Comparison of ENCODE assay signal across 15 cellular contexts in the genomic region with DNA sequence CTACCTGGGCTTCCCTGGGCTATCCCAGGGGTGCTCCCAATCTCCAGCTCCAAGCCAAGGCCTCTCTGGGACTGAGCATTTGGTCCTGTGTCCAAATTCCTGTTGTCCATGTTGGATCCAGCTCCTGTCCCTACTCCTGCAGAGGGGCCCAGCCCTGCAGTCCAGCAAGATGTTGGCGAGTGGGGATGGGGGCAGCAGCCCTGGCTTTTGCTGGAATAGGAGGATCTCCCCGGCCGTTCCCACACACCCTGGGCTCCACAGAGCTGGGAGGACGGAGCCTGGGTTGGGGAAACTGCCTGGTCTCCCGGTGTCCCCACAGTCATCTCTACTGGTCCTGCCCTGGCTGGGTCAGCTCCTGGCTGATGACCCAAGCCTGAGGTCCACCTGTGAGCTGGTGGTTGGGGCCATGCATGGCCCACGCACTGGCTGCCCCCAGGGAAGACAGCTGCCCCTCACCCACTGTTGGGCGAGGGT.
"Had no signal": no experiment of that assay in that cellular context is flagged by ENCODE, and none has a peak within 500 bp of the region (broad histone marks: within the 10 kb centered on the region; RNA-seq: fewer than 3 reads in every experiment).

No MANE protein-coding gene starts in this region.

- H3K9me3 ChIP-seq: testis, uterus had no signal

- H3K27me3 Mint-ChIP-seq: activated T-cell treated with anti-CD3 and anti-CD28 coated beads, Interleukin-2, amount 50 U/mL, for 24 hours; stimulated activated naive CD8-positive, alpha-beta T cell treated with anti-CD3 and anti-CD28 coated beads, Interleukin-15, Interleukin-2, amounts not matched to agents 100 ng/mL and 50 ng/mL, for 24 hours had no signal

- H3K9me3 Mint-ChIP-seq: activated T-cell treated with anti-CD3 and anti-CD28 coated beads, Interleukin-2, amount 50 U/mL, for 24 hours; immature natural killer cell; nephron; stimulated activated naive CD8-positive, alpha-beta T cell treated with anti-CD3 and anti-CD28 coated beads, Interleukin-15, Interleukin-2, amounts not matched to agents 100 ng/mL and 50 ng/mL, for 24 hours had no signal

- H3K4me3 ChIP-seq: esophagus muscularis mucosa, testis, uterus had no signal

- H3K27ac ChIP-seq: esophagus muscularis mucosa, testis, uterus had no signal

- H3K36me3 ChIP-seq: esophagus muscularis mucosa, uterus had no signal

- H3K4me1 Mint-ChIP-seq: immature natural killer cell had no signal

- H3K27me3 ChIP-seq: testis, uterus had no signal

- H3K4me1 ChIP-seq: esophagus muscularis mucosa, testis, uterus had no signal

- DNase-seq: activated CD4-positive, alpha-beta T cell treated with anti-CD3 and anti-CD28 coated beads, Interleukin-2, amount 50 U/mL, for 1 hour; activated CD4-positive, CD25-positive, alpha-beta regulatory T cell; activated gamma-delta T cell treated with Interleukin-2 at 50 U/mL for 16 hours; activated T-cell treated with anti-CD3 and anti-CD28 coated beads, Interleukin-2, amount 50 U/mL, for 24 hours; cerebellar nuclear complex; glutamatergic neuron; immature natural killer cell; stimulated activated CD4-positive, alpha-beta T cell treated with anti-CD3 and anti-CD28 coated beads, Interleukin-15, amount 100 ng/mL, for 24 hours; stimulated activated CD4-positive, alpha-beta T cell treated with anti-CD3 and anti-CD28 coated beads, Interleukin-4, amount 100 ng/mL, for 24 hours; testis; uterus had no signal

- H3K27ac Mint-ChIP-seq: activated T-cell treated with anti-CD3 and anti-CD28 coated beads, Interleukin-2, amount 50 U/mL, for 24 hours; brain; immature natural killer cell; nephron; stimulated activated naive CD8-positive, alpha-beta T cell treated with anti-CD3 and anti-CD28 coated beads, Interleukin-15, Interleukin-2, amounts not matched to agents 100 ng/mL and 50 ng/mL, for 24 hours had no signal

- H3K4me3 Mint-ChIP-seq: activated T-cell treated with anti-CD3 and anti-CD28 coated beads, Interleukin-2, amount 50 U/mL, for 24 hours; brain; immature natural killer cell; nephron; stimulated activated naive CD8-positive, alpha-beta T cell treated with anti-CD3 and anti-CD28 coated beads, Interleukin-15, Interleukin-2, amounts not matched to agents 100 ng/mL and 50 ng/mL, for 24 hours had no signal

- H3K36me3 Mint-ChIP-seq: brain, immature natural killer cell had no signal
